1 cellular context compared by ENCODE assay signal in the genomic region with DNA sequence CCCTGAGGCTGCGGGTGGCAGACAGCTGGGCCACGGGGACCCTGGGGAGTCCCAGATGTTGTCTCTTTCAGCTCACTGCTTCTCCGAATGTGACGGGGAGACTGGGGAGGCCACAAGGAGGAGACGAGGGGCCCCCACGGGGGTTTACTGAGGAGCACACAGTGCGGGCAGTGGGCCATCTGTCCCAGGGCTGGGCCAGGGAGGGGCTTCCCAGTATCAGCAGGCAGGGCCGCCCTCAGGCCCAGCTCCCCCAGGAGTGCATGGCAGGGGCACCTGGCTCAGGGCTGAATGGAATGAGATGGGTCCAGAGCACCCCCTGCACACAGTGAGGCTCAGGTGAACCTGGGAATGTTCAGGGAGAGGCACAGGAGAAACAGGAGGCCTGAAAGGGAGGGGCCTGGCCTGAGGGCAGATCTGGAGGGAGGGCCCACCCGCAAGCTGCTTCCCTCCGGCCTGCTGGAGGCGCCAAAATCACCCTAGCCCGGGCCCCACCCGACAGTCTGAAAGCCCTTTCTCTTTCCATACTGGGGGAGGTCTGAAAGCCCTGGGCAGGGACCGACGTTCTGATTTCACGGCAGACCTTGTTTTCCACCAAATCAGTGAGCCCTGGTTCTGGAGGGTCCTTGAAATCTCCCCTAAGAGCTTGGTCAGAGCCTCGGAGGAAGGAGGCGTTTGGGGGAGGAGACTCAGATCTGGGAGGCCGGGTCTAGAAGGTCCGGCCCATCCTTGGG.
TF ChIP-seq lines count a peak whose summit lies in the region.

No MANE protein-coding gene starts in this region.

TF ChIP-seq in K562, 482 proteins besides CTCF, POLR2A, EP300 and RAD21 (continued from another document and continues in another):
- TF ChIP-seq, protein P1, sequence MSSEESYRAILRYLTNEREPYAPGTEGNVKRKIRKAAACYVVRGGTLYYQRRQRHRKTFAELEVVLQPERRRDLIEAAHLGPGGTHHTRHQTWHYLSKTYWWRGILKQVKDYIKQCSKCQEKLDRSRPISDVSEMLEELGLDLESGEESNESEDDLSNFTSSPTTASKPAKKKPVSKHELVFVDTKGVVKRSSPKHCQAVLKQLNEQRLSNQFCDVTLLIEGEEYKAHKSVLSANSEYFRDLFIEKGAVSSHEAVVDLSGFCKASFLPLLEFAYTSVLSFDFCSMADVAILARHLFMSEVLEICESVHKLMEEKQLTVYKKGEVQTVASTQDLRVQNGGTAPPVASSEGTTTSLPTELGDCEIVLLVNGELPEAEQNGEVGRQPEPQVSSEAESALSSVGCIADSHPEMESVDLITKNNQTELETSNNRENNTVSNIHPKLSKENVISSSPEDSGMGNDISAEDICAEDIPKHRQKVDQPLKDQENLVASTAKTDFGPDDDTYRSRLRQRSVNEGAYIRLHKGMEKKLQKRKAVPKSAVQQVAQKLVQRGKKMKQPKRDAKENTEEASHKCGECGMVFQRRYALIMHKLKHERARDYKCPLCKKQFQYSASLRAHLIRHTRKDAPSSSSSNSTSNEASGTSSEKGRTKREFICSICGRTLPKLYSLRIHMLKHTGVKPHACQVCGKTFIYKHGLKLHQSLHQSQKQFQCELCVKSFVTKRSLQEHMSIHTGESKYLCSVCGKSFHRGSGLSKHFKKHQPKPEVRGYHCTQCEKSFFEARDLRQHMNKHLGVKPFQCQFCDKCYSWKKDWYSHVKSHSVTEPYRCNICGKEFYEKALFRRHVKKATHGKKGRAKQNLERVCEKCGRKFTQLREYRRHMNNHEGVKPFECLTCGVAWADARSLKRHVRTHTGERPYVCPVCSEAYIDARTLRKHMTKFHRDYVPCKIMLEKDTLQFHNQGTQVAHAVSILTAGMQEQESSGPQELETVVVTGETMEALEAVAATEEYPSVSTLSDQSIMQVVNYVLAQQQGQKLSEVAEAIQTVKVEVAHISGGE (CRISPR knock-in tag; IDR thresholded peaks at IDR 0.05) = no peak
- TF ChIP-seq, protein P2, sequence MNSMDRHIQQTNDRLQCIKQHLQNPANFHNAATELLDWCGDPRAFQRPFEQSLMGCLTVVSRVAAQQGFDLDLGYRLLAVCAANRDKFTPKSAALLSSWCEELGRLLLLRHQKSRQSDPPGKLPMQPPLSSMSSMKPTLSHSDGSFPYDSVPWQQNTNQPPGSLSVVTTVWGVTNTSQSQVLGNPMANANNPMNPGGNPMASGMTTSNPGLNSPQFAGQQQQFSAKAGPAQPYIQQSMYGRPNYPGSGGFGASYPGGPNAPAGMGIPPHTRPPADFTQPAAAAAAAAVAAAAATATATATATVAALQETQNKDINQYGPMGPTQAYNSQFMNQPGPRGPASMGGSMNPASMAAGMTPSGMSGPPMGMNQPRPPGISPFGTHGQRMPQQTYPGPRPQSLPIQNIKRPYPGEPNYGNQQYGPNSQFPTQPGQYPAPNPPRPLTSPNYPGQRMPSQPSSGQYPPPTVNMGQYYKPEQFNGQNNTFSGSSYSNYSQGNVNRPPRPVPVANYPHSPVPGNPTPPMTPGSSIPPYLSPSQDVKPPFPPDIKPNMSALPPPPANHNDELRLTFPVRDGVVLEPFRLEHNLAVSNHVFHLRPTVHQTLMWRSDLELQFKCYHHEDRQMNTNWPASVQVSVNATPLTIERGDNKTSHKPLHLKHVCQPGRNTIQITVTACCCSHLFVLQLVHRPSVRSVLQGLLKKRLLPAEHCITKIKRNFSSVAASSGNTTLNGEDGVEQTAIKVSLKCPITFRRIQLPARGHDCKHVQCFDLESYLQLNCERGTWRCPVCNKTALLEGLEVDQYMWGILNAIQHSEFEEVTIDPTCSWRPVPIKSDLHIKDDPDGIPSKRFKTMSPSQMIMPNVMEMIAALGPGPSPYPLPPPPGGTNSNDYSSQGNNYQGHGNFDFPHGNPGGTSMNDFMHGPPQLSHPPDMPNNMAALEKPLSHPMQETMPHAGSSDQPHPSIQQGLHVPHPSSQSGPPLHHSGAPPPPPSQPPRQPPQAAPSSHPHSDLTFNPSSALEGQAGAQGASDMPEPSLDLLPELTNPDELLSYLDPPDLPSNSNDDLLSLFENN (IDR thresholded peaks at IDR 0.05; ENCODE audit: low read depth in 2 of 2, low read length in 2 of 2) = no peak
- TF ChIP-seq, protein P3, sequence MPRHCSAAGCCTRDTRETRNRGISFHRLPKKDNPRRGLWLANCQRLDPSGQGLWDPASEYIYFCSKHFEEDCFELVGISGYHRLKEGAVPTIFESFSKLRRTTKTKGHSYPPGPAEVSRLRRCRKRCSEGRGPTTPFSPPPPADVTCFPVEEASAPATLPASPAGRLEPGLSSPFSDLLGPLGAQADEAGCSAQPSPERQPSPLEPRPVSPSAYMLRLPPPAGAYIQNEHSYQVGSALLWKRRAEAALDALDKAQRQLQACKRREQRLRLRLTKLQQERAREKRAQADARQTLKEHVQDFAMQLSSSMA (CRISPR knock-in tag; IDR thresholded peaks at IDR 0.05) = no peak
- TF ChIP-seq, protein P4, sequence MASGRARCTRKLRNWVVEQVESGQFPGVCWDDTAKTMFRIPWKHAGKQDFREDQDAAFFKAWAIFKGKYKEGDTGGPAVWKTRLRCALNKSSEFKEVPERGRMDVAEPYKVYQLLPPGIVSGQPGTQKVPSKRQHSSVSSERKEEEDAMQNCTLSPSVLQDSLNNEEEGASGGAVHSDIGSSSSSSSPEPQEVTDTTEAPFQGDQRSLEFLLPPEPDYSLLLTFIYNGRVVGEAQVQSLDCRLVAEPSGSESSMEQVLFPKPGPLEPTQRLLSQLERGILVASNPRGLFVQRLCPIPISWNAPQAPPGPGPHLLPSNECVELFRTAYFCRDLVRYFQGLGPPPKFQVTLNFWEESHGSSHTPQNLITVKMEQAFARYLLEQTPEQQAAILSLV (tag; IDR thresholded peaks at IDR 0.05) = no peak
- no peak for TF ChIP-seq HDAC6 (IDR thresholded peaks at IDR 0.05; ENCODE audit: low read depth, low read length)
- TF ChIP-seq SRSF7 (optimal IDR thresholded peaks at IDR 0.05; ENCODE audit: low read depth, low read length) = no peak
- TF ChIP-seq RFX1 (IDR thresholded peaks at IDR 0.05) = no peak
- TF ChIP-seq ZNF217 (CRISPR knock-in tag; IDR thresholded peaks at IDR 0.05) = no peak
- TF ChIP-seq CHCHD3 (CRISPR knock-in tag; IDR thresholded peaks at IDR 0.05) = no peak
- no peak for TF ChIP-seq POLR2B (IDR thresholded peaks at IDR 0.05; ENCODE audit: low read depth, partially characterized antibody)
- TF ChIP-seq TEAD4 (IDR thresholded peaks at IDR 0.05; ENCODE audit: low read length) = no peak
- no peak for TF ChIP-seq TEAD4 (CRISPR knock-in tag; IDR thresholded peaks at IDR 0.05; ENCODE audit: borderline replicate concordance)
- TF ChIP-seq SMARCA4 (IDR thresholded peaks at IDR 0.05) = no peak
- peak; percentile 54 for TF ChIP-seq ZFX (CRISPR knock-in tag; IDR thresholded peaks at IDR 0.05)
- TF ChIP-seq, protein P5, sequence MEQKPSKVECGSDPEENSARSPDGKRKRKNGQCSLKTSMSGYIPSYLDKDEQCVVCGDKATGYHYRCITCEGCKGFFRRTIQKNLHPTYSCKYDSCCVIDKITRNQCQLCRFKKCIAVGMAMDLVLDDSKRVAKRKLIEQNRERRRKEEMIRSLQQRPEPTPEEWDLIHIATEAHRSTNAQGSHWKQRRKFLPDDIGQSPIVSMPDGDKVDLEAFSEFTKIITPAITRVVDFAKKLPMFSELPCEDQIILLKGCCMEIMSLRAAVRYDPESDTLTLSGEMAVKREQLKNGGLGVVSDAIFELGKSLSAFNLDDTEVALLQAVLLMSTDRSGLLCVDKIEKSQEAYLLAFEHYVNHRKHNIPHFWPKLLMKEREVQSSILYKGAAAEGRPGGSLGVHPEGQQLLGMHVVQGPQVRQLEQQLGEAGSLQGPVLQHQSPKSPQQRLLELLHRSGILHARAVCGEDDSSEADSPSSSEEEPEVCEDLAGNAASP (IDR thresholded peaks at IDR 0.05) = no peak
- no peak for TF ChIP-seq RUNX1 (IDR thresholded peaks at IDR 0.05; ENCODE audit: low read depth)
- TF ChIP-seq, protein P6, sequence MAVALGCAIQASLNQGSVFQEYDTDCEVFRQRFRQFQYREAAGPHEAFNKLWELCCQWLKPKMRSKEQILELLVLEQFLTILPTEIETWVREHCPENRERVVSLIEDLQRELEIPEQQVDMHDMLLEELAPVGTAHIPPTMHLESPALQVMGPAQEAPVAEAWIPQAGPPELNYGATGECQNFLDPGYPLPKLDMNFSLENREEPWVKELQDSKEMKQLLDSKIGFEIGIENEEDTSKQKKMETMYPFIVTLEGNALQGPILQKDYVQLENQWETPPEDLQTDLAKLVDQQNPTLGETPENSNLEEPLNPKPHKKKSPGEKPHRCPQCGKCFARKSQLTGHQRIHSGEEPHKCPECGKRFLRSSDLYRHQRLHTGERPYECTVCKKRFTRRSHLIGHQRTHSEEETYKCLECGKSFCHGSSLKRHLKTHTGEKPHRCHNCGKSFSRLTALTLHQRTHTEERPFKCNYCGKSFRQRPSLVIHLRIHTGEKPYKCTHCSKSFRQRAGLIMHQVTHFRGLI (CRISPR knock-in tag; IDR thresholded peaks at IDR 0.05) = no peak
- TF ChIP-seq RB1 (IDR thresholded peaks at IDR 0.05; ENCODE audit: low read depth) = peak; percentile 45; the same call in 1 of the 2 replicates
- TF ChIP-seq, protein P7, sequence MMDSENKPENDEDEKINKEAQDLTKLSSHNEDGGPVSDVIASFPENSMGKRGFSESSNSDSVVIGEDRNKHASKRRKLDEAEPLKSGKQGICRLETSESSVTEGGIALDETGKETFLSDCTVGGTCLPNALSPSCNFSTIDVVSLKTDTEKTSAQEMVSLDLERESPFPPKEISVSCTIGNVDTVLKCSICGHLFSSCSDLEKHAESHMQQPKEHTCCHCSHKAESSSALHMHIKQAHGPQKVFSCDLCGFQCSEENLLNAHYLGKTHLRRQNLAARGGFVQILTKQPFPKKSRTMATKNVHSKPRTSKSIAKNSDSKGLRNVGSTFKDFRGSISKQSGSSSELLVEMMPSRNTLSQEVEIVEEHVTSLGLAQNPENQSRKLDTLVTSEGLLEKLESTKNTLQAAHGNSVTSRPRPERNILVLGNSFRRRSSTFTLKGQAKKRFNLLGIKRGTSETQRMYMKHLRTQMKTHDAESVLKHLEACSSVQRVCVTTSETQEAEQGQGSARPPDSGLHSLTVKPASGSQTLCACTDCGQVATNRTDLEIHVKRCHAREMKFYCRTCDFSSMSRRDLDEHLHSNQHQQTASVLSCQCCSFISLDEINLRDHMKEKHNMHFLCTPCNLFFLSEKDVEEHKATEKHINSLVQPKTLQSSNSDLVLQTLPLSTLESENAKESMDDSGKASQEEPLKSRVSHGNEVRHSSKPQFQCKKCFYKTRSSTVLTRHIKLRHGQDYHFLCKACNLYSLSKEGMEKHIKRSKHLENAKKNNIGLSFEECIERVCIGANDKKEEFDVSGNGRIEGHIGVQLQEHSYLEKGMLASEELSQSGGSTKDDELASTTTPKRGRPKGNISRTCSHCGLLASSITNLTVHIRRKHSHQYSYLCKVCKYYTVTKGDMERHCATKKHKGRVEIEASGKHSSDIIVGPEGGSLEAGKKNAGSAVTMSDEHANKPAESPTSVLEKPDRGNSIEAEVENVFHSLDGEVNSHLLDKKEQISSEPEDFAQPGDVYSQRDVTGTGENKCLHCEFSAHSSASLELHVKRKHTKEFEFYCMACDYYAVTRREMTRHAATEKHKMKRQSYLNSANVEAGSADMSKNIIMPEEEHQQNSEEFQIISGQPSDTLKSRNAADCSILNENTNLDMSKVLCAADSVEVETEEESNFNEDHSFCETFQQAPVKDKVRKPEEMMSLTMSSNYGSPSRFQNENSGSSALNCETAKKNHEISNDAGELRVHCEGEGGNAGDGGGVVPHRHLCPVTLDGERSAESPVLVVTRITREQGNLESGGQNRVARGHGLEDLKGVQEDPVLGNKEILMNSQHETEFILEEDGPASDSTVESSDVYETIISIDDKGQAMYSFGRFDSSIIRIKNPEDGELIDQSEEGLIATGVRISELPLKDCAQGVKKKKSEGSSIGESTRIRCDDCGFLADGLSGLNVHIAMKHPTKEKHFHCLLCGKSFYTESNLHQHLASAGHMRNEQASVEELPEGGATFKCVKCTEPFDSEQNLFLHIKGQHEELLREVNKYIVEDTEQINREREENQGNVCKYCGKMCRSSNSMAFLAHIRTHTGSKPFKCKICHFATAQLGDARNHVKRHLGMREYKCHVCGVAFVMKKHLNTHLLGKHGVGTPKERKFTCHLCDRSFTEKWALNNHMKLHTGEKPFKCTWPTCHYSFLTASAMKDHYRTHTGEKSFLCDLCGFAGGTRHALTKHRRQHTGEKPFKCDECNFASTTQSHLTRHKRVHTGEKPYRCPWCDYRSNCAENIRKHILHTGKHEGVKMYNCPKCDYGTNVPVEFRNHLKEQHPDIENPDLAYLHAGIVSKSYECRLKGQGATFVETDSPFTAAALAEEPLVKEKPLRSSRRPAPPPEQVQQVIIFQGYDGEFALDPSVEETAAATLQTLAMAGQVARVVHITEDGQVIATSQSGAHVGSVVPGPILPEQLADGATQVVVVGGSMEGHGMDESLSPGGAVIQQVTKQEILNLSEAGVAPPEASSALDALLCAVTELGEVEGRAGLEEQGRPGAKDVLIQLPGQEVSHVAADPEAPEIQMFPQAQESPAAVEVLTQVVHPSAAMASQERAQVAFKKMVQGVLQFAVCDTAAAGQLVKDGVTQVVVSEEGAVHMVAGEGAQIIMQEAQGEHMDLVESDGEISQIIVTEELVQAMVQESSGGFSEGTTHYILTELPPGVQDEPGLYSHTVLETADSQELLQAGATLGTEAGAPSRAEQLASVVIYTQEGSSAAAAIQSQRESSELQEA (IDR thresholded peaks at IDR 0.05; ENCODE audit: low read depth) = peak; percentile 77
- TF ChIP-seq NCOA1 (IDR thresholded peaks at IDR 0.05; ENCODE audit: low read depth) = no peak
- no peak for TF ChIP-seq CC2D1A (IDR thresholded peaks at IDR 0.05)
- no peak for TF ChIP-seq FOXA1 (IDR thresholded peaks at IDR 0.05; ENCODE audit: borderline replicate concordance)
- TF ChIP-seq, protein P8, sequence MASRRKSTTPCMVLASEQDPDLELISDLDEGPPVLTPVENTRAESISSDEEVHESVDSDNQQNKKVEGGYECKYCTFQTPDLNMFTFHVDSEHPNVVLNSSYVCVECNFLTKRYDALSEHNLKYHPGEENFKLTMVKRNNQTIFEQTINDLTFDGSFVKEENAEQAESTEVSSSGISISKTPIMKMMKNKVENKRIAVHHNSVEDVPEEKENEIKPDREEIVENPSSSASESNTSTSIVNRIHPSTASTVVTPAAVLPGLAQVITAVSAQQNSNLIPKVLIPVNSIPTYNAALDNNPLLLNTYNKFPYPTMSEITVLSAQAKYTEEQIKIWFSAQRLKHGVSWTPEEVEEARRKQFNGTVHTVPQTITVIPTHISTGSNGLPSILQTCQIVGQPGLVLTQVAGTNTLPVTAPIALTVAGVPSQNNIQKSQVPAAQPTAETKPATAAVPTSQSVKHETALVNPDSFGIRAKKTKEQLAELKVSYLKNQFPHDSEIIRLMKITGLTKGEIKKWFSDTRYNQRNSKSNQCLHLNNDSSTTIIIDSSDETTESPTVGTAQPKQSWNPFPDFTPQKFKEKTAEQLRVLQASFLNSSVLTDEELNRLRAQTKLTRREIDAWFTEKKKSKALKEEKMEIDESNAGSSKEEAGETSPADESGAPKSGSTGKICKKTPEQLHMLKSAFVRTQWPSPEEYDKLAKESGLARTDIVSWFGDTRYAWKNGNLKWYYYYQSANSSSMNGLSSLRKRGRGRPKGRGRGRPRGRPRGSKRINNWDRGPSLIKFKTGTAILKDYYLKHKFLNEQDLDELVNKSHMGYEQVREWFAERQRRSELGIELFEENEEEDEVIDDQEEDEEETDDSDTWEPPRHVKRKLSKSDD (conservative IDR thresholded peaks at IDR 0.05; ENCODE audit: low read length) = no peak
- no peak for TF ChIP-seq SMARCB1 (IDR thresholded peaks at IDR 0.05; ENCODE audit: insufficient read length, low read depth)
- TF ChIP-seq SNIP1 (IDR thresholded peaks at IDR 0.05; ENCODE audit: low read depth) = no peak
- TF ChIP-seq, protein P9, sequence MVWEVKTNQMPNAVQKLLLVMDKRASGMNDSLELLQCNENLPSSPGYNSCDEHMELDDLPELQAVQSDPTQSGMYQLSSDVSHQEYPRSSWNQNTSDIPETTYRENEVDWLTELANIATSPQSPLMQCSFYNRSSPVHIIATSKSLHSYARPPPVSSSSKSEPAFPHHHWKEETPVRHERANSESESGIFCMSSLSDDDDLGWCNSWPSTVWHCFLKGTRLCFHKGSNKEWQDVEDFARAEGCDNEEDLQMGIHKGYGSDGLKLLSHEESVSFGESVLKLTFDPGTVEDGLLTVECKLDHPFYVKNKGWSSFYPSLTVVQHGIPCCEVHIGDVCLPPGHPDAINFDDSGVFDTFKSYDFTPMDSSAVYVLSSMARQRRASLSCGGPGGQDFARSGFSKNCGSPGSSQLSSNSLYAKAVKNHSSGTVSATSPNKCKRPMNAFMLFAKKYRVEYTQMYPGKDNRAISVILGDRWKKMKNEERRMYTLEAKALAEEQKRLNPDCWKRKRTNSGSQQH (CRISPR knock-in tag; IDR thresholded peaks at IDR 0.05) = no peak
